Comparison of ENCODE assay signal across 27 cellular contexts in the genomic region with DNA sequence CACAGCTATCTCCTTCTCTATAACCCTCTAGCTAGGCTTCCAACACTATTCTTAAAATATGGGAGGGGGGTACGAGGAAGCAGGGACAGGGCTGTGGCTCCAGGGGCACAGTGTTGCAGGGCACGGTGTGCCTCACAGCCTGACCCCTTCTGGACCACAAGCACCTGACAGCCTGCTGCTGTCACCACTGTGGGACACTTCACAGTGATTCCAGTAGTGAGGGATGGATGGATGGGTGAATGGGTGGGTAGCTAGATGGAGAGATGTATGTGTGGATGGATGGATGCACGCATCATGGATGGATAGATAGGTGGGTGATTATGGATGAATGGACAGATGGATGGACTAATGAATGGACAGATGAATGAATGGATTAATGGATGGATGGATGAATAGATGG. TPM values are rescaled to one million over a fixed set of nuclear protein-coding genes. Genes with fewer than 3 reads are reported as not detected.
DNase-seq lines count a peak whose midpoint lies in the region; ATAC-seq and TF ChIP-seq lines count a peak whose summit lies in the region.
"Had no signal": no experiment of that assay in that cellular context is flagged by ENCODE, and none has a peak within 500 bp of the region (broad histone marks: within the 10 kb centered on the region; RNA-seq: fewer than 3 reads in every experiment).

No MANE protein-coding gene starts in this region.

- peaks cover 3% of the 10 kb centered on the region for H3K9me3 Mint-ChIP-seq in activated T-helper 2 cell treated with anti-CD3 and anti-CD28 coated beads, Interferon-gamma antibody, Interleukin-2, Interleukin-4, amounts not matched to agents 10 μg/mL and 5 μg/mL and 100 μg/mL, durations not matched to agents 14 hours and 24 hours and 36 hours
- H3K9me3 Mint-ChIP-seq: mesothelial cell of epicardium, nephron had no signal

- H3K4me2 ChIP-seq in SK-N-SH: peak overlapping the region; percentile 81
- peak overlapping the region; percentile 73 for H3K4me2 ChIP-seq in smooth muscle cell

- no peaks in the 10 kb centered on the region for H4K20me1 ChIP-seq in SK-N-SH (ENCODE audit: insufficient read depth)
- H4K20me1 ChIP-seq in smooth muscle cell (ENCODE audit: low read depth): peaks cover 86% of the 10 kb centered on the region

- no peaks in the 10 kb centered on the region for H3K27me3 ChIP-seq in SK-N-SH (ENCODE audit: insufficient read depth)
- no peaks in the 10 kb centered on the region for H3K27me3 ChIP-seq in smooth muscle cell (ENCODE audit: low read depth)
- H3K27me3 ChIP-seq in left lung: no peaks in the 10 kb centered on the region
- H3K27me3 ChIP-seq: BE2C had no signal

- intact Hi-C loops in activated T-helper 2 cell treated with anti-CD3 and anti-CD28 coated beads, Interferon-gamma antibody, Interleukin-2, Interleukin-4, amounts not matched to agents 10 μg/mL and 5 μg/mL and 100 μg/mL, durations not matched to agents 14 hours and 24 hours and 36 hours (cut with micrococcal nuclease): no loop called here
- intact Hi-C loops in left lung (cut with DNase I): no loop called here

- no peaks in the 10 kb centered on the region for H3K27me3 Mint-ChIP-seq in activated T-helper 2 cell treated with anti-CD3 and anti-CD28 coated beads, Interferon-gamma antibody, Interleukin-2, Interleukin-4, amounts not matched to agents 10 μg/mL and 5 μg/mL and 100 μg/mL, durations not matched to agents 14 hours and 24 hours and 36 hours (ENCODE audit: low read depth)
- H3K27me3 Mint-ChIP-seq: activated CD4-positive, alpha-beta T cell treated with anti-CD3 and anti-CD28 coated beads, Interleukin-2, amount 10 ng/mL, durations not matched to agents 7 days and 5 days had no signal

- no peaks in the 10 kb centered on the region for H3K36me3 Mint-ChIP-seq in activated T-helper 2 cell treated with anti-CD3 and anti-CD28 coated beads, Interferon-gamma antibody, Interleukin-2, Interleukin-4, amounts not matched to agents 10 μg/mL and 5 μg/mL and 100 μg/mL, durations not matched to agents 14 hours and 24 hours and 36 hours (ENCODE audit: low read depth)
- H3K36me3 Mint-ChIP-seq: mesothelial cell of epicardium had no signal

- H2AFZ ChIP-seq in SK-N-SH (ENCODE audit: low read depth) (no peak overlapping the region), smooth muscle cell (ENCODE audit: low read depth) (no peak overlapping the region)

- no peak overlapping the region for H3K27ac Mint-ChIP-seq in activated T-helper 2 cell treated with anti-CD3 and anti-CD28 coated beads, Interferon-gamma antibody, Interleukin-2, Interleukin-4, amounts not matched to agents 10 μg/mL and 5 μg/mL and 100 μg/mL, durations not matched to agents 14 hours and 24 hours and 36 hours
- H3K27ac Mint-ChIP-seq: activated CD4-positive, alpha-beta T cell treated with anti-CD3 and anti-CD28 coated beads, Interleukin-2, amount 10 ng/mL, durations not matched to agents 7 days and 5 days; activated naive CD8-positive, alpha-beta T cell treated with anti-CD3 and anti-CD28 coated beads, Interleukin-2, amount 50 U/mL, for 24 hours; mesothelial cell of epicardium; nephron had no signal

- H3K9ac ChIP-seq in SK-N-SH: peak overlapping the region; percentile 89
- H3K9ac ChIP-seq in smooth muscle cell (ENCODE audit: low read depth): peak overlapping the region; percentile 92

- H3K4me1 ChIP-seq in SK-N-SH (ENCODE audit: control insufficient read depth in 1 of 2, insufficient read depth in 2 of 2, low read depth in 1 of 2, low read length in 1 of 2) (peaks cover 22 to 42% of the 10 kb centered on the region in 2 experiments), smooth muscle cell (ENCODE audit: low read depth) (peaks cover 9% of the 10 kb centered on the region), left lung (peaks cover 2 to 19% of the 10 kb centered on the region in 2 donors)
- H3K4me1 ChIP-seq: BE2C, HAP-1 had no signal

- H3K4me1 Mint-ChIP-seq in activated T-helper 2 cell treated with anti-CD3 and anti-CD28 coated beads, Interferon-gamma antibody, Interleukin-2, Interleukin-4, amounts not matched to agents 10 μg/mL and 5 μg/mL and 100 μg/mL, durations not matched to agents 14 hours and 24 hours and 36 hours (ENCODE audit: low read depth): no peaks in the 10 kb centered on the region
- H3K4me1 Mint-ChIP-seq: activated CD4-positive, alpha-beta T cell treated with anti-CD3 and anti-CD28 coated beads, Interleukin-2, amount 10 ng/mL, durations not matched to agents 7 days and 5 days; activated naive CD8-positive, alpha-beta T cell treated with anti-CD3 and anti-CD28 coated beads, Interleukin-2, amount 50 U/mL, for 24 hours had no signal

- no peak for TF ChIP-seq CTCF in SK-N-SH (IDR thresholded peaks at IDR 0.05)
- TF ChIP-seq CTCF in smooth muscle cell (IDR thresholded peaks at IDR 0.05; ENCODE audit: borderline replicate concordance, insufficient read depth, poor library complexity, severe bottlenecking): no peak
- no peak for TF ChIP-seq CTCF in left lung (IDR thresholded peaks at IDR 0.05)

- H3K9me3 ChIP-seq in SK-N-SH (no peaks in the 10 kb centered on the region), smooth muscle cell (replicated peaks; ENCODE audit: low read depth) (no peaks in the 10 kb centered on the region), left lung (no peaks in the 10 kb centered on the region)
- H3K9me3 ChIP-seq: BE2C, HAP-1 had no signal

- TF ChIP-seq RAD21 in SK-N-SH (IDR thresholded peaks at IDR 0.05; ENCODE audit: low read length): no peak

- H3F3A ChIP-seq in SK-N-SH (replicated peaks; ENCODE audit: insufficient read depth) (peaks cover 24% of the 10 kb centered on the region), smooth muscle cell (ENCODE audit: low read depth) (peaks cover 10% of the 10 kb centered on the region)

- H3K79me2 ChIP-seq in SK-N-SH (ENCODE audit: insufficient read depth) (peaks cover 76% of the 10 kb centered on the region), smooth muscle cell (ENCODE audit: low read depth) (peaks cover 80% of the 10 kb centered on the region)

- WGBS in SK-N-SH (ENCODE audit: low lambda C conversion rate): 83% methylated on average over 3 of the region's 3 CpGs
- 99% methylated on average over 3 of the region's 3 CpGs for WGBS in smooth muscle cell (ENCODE audit: low lambda C conversion rate)

- H3K36me3 ChIP-seq in SK-N-SH (replicated peaks in 1 of 2; ENCODE audit: control insufficient read depth in 1 of 2, insufficient read depth in 2 of 2, low read length in 1 of 2) (peaks cover 0 to 2% of the 10 kb centered on the region in 2 experiments), smooth muscle cell (ENCODE audit: low read depth) (no peaks in the 10 kb centered on the region), left lung (no peaks in the 10 kb centered on the region)
- H3K36me3 ChIP-seq: BE2C, HAP-1 had no signal

- H3K27ac ChIP-seq in SK-N-SH (ENCODE audit: low read depth in 2 of 2, low read length in 1 of 2) (peak overlapping the region; percentile 87 to 100; a peak in 3 of 4 replicates), smooth muscle cell (ENCODE audit: low read depth) (peak overlapping the region; percentile 98), left lung (peak overlapping the region in 1 of 2 donors; percentile 77)
- H3K27ac ChIP-seq: 22Rv1 had no signal

- DNase-seq in SK-N-SH: no peak
- peak; percentile 3 for DNase-seq in activated T-helper 2 cell treated with anti-CD3 and anti-CD28 coated beads, Interferon-gamma antibody, Interleukin-2, Interleukin-4, amounts not matched to agents 10 μg/mL and 5 μg/mL and 100 μg/mL, durations not matched to agents 14 hours and 24 hours and 36 hours (ENCODE audit: low spot score)
- peak; percentile 21 for DNase-seq in left lobe of liver (ENCODE audit: low spot score)
- no peak for DNase-seq in smooth muscle cell (lab: John Stamatoyannopoulos, UW; ENCODE audit: unreplicated experiment)
- DNase-seq in SW 1271 (lab: John Stamatoyannopoulos, UW): no peak
- no peak for DNase-seq in stimulated activated CD4-positive, alpha-beta T cell treated with anti-CD3 and anti-CD28 coated beads, Interleukin-2, amount 100 ng/mL, for 48 hours
- no peak for DNase-seq in left lung
- DNase-seq: activated CD4-positive, alpha-beta T cell treated with anti-CD3 and anti-CD28 coated beads, Interleukin-2, amount 10 ng/mL, durations not matched to agents 7 days and 5 days; activated CD8-positive, alpha-beta memory T cell treated with anti-CD3 and anti-CD28 coated beads, Interleukin-2, amount 50 U/mL, for 4 hours; activated effector memory CD4-positive, alpha-beta T cell treated with anti-CD3 and anti-CD28 coated beads, Interleukin-2, amount 50 U/mL, for 16 hours; activated naive CD8-positive, alpha-beta T cell treated with anti-CD3 and anti-CD28 coated beads, Interleukin-2, amount 50 U/mL, for 24 hours; BE2C; cortex of kidney; EL; Kasumi-1; NCI-H1092 treated with DMSO at 0.1 percent for 48 hours; NCI-H2081 treated with DMSO at 0.1 percent for 48 hours; NCI-H510A; NK-92 treated with Interleukin-12 subunit alpha and Interleukin-12 subunit beta, amount 100 ng/mL, for 24 hours; RPMI8226; stimulated activated CD4-positive, alpha-beta T cell treated with anti-CD3 and anti-CD28 coated beads, Interleukin-4, amount 100 ng/mL, for 24 hours; T-helper 1 cell had no signal

- TF ChIP-seq EP300 in SK-N-SH (IDR thresholded peaks at IDR 0.05; ENCODE audit: borderline replicate concordance in 1 of 2, low read depth in 1 of 2, low read length in 1 of 2): no peak

- POLR2A ChIA-PET in SK-N-SH (lab: Yijun Ruan, JAX): no interaction called here

- H3K4me3 Mint-ChIP-seq in activated T-helper 2 cell treated with anti-CD3 and anti-CD28 coated beads, Interferon-gamma antibody, Interleukin-2, Interleukin-4, amounts not matched to agents 10 μg/mL and 5 μg/mL and 100 μg/mL, durations not matched to agents 14 hours and 24 hours and 36 hours (ENCODE audit: low read depth): no peak overlapping the region
- H3K4me3 Mint-ChIP-seq: activated CD4-positive, alpha-beta T cell treated with anti-CD3 and anti-CD28 coated beads, Interleukin-2, amount 10 ng/mL, durations not matched to agents 7 days and 5 days; activated naive CD8-positive, alpha-beta T cell treated with anti-CD3 and anti-CD28 coated beads, Interleukin-2, amount 50 U/mL, for 24 hours; mesothelial cell of epicardium; nephron had no signal

- ATAC-seq in SK-N-SH treated with all-trans-retinoic acid at 6 μM for 48 hours (no peak), left lobe of liver (no peak), left lung (no peak)
- ATAC-seq: activated naive CD8-positive, alpha-beta T cell treated with anti-CD3 and anti-CD28 coated beads, Interleukin-2, amount 50 U/mL, for 24 hours had no signal

- no peaks in the 10 kb centered on the region for H3K9me2 ChIP-seq in SK-N-SH

- CTCF ChIA-PET in SK-N-SH (lab: Yijun Ruan, JAX): interaction anchor here (0.7 to 2.9 kb wide), 4 partner anchors 15 to 29 kb away, joined by 3 to 11 read pairs (median 4); no protein-coding TSS in a partner anchor

- H3K4me3 ChIP-seq in SK-N-SH (ENCODE audit: low read depth in 2 of 2, low read length in 1 of 2) (no peak overlapping the region; a peak in 1 of 4 replicates), smooth muscle cell (no peak overlapping the region), left lung (no peak overlapping the region)
- H3K4me3 ChIP-seq: HAP-1 had no signal

RNA-seq across cellular contexts. Expression of gene PXDN, which starts 21.6 kb away (rescaled TPM):
- 76.8 and 146 TPM in 2 replicates for polyA plus RNA-seq in SK-N-SH (2012; rRNA removed)
- polyA plus RNA-seq in SK-N-SH (2012; cell fraction: cytosol; rRNA removed): 105 and 143 TPM in 2 replicates
- 193 and 256 TPM in 2 replicates for polyA plus RNA-seq in SK-N-SH (2012; cell fraction: nucleus; rRNA removed)
- 2.0 and 2.3 TPM in 2 replicates for total RNA-seq in activated T-helper 2 cell treated with anti-CD3 and anti-CD28 coated beads, Interferon-gamma antibody, Interleukin-2, Interleukin-4, amounts not matched to agents 10 μg/mL and 5 μg/mL and 100 μg/mL, durations not matched to agents 14 hours and 24 hours and 36 hours
- total RNA-seq in left lobe of liver: 9.4 TPM
- total RNA-seq in smooth muscle cell: 328 and 334 TPM in 2 replicates
- polyA plus RNA-seq in smooth muscle cell: 253 and 333 TPM in 2 replicates
- 100 to 1,000 TPM in 1 of 2 donors, 10 to 100 TPM in 1; 44.8 to 116 TPM for total RNA-seq in left lung

Comparison
In these comparisons a context has a peak if more than half of its experiments do, and no peak if none do; other contexts are left out.
1. DNase-seq: peak in activated T-helper 2 cell treated with anti-CD3 and anti-CD28 coated beads, Interferon-gamma antibody, Interleukin-2, Interleukin-4, amounts not matched to agents 10 μg/mL and 5 μg/mL and 100 μg/mL, durations not matched to agents 14 hours and 24 hours and 36 hours (single experiment) and left lobe of liver (single experiment); none in SK-N-SH (single experiment), smooth muscle cell (single experiment), SW 1271 (0 of 2), stimulated activated CD4-positive, alpha-beta T cell treated with anti-CD3 and anti-CD28 coated beads, Interleukin-2, amount 100 ng/mL, for 48 hours (0 of 2) and left lung (0 of 2).